ENCODE assay signal across 30 cellular contexts in genomic region chr18:46289931-46290330, GRCh38.
"Had no signal": no experiment of that assay in that cellular context is flagged by ENCODE, and none has a peak within 500 bp of the region (broad histone marks: within the 10 kb centered on the region; RNA-seq: fewer than 3 reads in every experiment).

No MANE protein-coding gene starts in this region.

- H3K27me3 Mint-ChIP-seq: activated B cell treated with CpG ODN at 0.5 μM for 24 hours; activated naive CD4-positive, alpha-beta T cell treated with anti-CD3 and anti-CD28 coated beads, Interleukin-2, amount 10 ng/mL, durations not matched to agents 7 days and 5 days; activated naive CD8-positive, alpha-beta T cell treated with anti-CD3 and anti-CD28 coated beads, Interleukin-2, amount 10 ng/mL, durations not matched to agents 7 days and 5 days; T-helper 17 cell had no signal

- H3K4me3 ChIP-seq: ascending aorta, breast epithelium, cardiac muscle cell, colonic mucosa, esophagus squamous epithelium, gastroesophageal sphincter had no signal

- H3K36me3 ChIP-seq: ascending aorta, breast epithelium, cardiac muscle cell, colonic mucosa, esophagus squamous epithelium, gastroesophageal sphincter, WERI-Rb-1 had no signal

- H3K4me1 ChIP-seq: ascending aorta, breast epithelium, colonic mucosa, gastroesophageal sphincter had no signal

- H3K9me3 Mint-ChIP-seq: activated B cell treated with CpG ODN at 0.5 μM for 24 hours; activated naive CD4-positive, alpha-beta T cell treated with anti-CD3 and anti-CD28 coated beads, Interleukin-2, amount 10 ng/mL, durations not matched to agents 7 days and 5 days; activated naive CD4-positive, alpha-beta T cell treated with anti-CD3 and anti-CD28 coated beads, Interleukin-2, amount 50 U/mL, for 72 hours; activated naive CD8-positive, alpha-beta T cell treated with anti-CD3 and anti-CD28 coated beads, Interleukin-2, amount 10 ng/mL, durations not matched to agents 7 days and 5 days; activated T-cell treated with anti-CD3 and anti-CD28 coated beads, Interleukin-2, amount 50 U/mL, for 72 hours; brain; T-helper 2 cell treated with Interferon-gamma antibody and Interleukin-4, amounts not matched to agents 5 μg/mL and 100 μg/mL, for 36 hours had no signal

- H3K36me3 Mint-ChIP-seq: activated naive CD4-positive, alpha-beta T cell treated with anti-CD3 and anti-CD28 coated beads, Interleukin-2, amount 10 ng/mL, durations not matched to agents 7 days and 5 days; activated naive CD4-positive, alpha-beta T cell treated with anti-CD3 and anti-CD28 coated beads, Interleukin-2, amount 50 U/mL, for 72 hours; activated naive CD8-positive, alpha-beta T cell treated with anti-CD3 and anti-CD28 coated beads, Interleukin-2, amount 10 ng/mL, durations not matched to agents 7 days and 5 days; brain had no signal

- ATAC-seq: activated CD4-positive, CD25-positive, alpha-beta regulatory T cell treated with anti-CD3 and anti-CD28 coated beads, Interleukin-2, amount 50 U/mL, for 24 hours; activated CD8-positive, alpha-beta T cell treated with anti-CD3 and anti-CD28 coated beads, Interleukin-2, amount 10 ng/mL, durations not matched to agents 7 days and 5 days; activated T-cell treated with anti-CD3 and anti-CD28 coated beads, Interleukin-2, amount 50 U/mL, for 72 hours; gastroesophageal sphincter; T-helper 17 cell had no signal

- H3K4me3 Mint-ChIP-seq: activated B cell treated with CpG ODN at 0.5 μM for 24 hours; activated CD8-positive, alpha-beta T cell treated with anti-CD3 and anti-CD28 coated beads, Interleukin-2, amount 10 ng/mL, durations not matched to agents 7 days and 5 days; activated naive CD4-positive, alpha-beta T cell treated with anti-CD3 and anti-CD28 coated beads, Interleukin-2, amount 10 ng/mL, durations not matched to agents 7 days and 5 days; activated naive CD8-positive, alpha-beta T cell treated with anti-CD3 and anti-CD28 coated beads, Interleukin-2, amount 10 ng/mL, durations not matched to agents 7 days and 5 days; activated T-cell treated with anti-CD3 and anti-CD28 coated beads, Interleukin-2, amount 50 U/mL, for 72 hours; brain; T-helper 17 cell; T-helper 2 cell treated with Interferon-gamma antibody and Interleukin-4, amounts not matched to agents 5 μg/mL and 100 μg/mL, for 36 hours had no signal

- H3K4me1 Mint-ChIP-seq: activated naive CD4-positive, alpha-beta T cell treated with anti-CD3 and anti-CD28 coated beads, Interleukin-2, amount 10 ng/mL, durations not matched to agents 7 days and 5 days had no signal

- DNase-seq: activated B cell treated with CpG ODN at 0.5 μM for 24 hours; activated CD4-positive, alpha-beta T cell treated with anti-CD3 and anti-CD28 coated beads for 48 hours; activated CD4-positive, alpha-beta T cell treated with anti-CD3 and anti-CD28 coated beads, Interleukin-2, amount 50 U/mL, for 1 hour; activated CD4-positive, alpha-beta T cell treated with anti-CD3 and anti-CD28 coated beads, Interleukin-2, amount 50 U/mL, for 48 hours; activated CD8-positive, alpha-beta T cell treated with anti-CD3 and anti-CD28 coated beads, Interleukin-2, amount 10 ng/mL, durations not matched to agents 7 days and 5 days; activated gamma-delta T cell; activated naive CD4-positive, alpha-beta T cell; activated naive CD4-positive, alpha-beta T cell treated with anti-CD3 and anti-CD28 coated beads, Interleukin-2, amount 10 ng/mL, durations not matched to agents 7 days and 5 days; activated naive CD8-positive, alpha-beta T cell treated with anti-CD3 and anti-CD28 coated beads, Interleukin-2, amount 10 ng/mL, durations not matched to agents 7 days and 5 days; activated T-cell treated with anti-CD3 and anti-CD28 coated beads, Interleukin-2, amount 50 U/mL, for 72 hours; central memory CD4-positive, alpha-beta T cell; cerebellar nuclear complex; colonic mucosa; effector CD8-positive, alpha-beta T cell; esophagus squamous epithelium; foreskin melanocyte; SW 1271; T-helper 1 cell; T-helper 17 cell; T1000; WERI-Rb-1 had no signal

- H3K27me3 ChIP-seq: ascending aorta, breast epithelium, cardiac muscle cell, colonic mucosa, esophagus squamous epithelium, gastroesophageal sphincter had no signal

- H3K9me3 ChIP-seq: ascending aorta, breast epithelium, colonic mucosa, esophagus squamous epithelium, gastroesophageal sphincter had no signal

- H3K27ac Mint-ChIP-seq: activated B cell treated with CpG ODN at 0.5 μM for 24 hours; activated CD8-positive, alpha-beta T cell treated with anti-CD3 and anti-CD28 coated beads, Interleukin-2, amount 10 ng/mL, durations not matched to agents 7 days and 5 days; activated naive CD4-positive, alpha-beta T cell treated with anti-CD3 and anti-CD28 coated beads, Interleukin-2, amount 10 ng/mL, durations not matched to agents 7 days and 5 days; activated naive CD4-positive, alpha-beta T cell treated with anti-CD3 and anti-CD28 coated beads, Interleukin-2, amount 50 U/mL, for 72 hours; activated T-cell treated with anti-CD3 and anti-CD28 coated beads, Interleukin-2, amount 50 U/mL, for 72 hours; T-helper 2 cell treated with Interferon-gamma antibody and Interleukin-4, amounts not matched to agents 5 μg/mL and 100 μg/mL, for 36 hours had no signal

- H3K27ac ChIP-seq: ascending aorta, breast epithelium, cardiac muscle cell, colonic mucosa, epithelial cell of prostate, esophagus squamous epithelium, gastroesophageal sphincter, WERI-Rb-1 had no signal
